Comparison of ENCODE assay signal across 30 cellular contexts in the genomic region with DNA sequence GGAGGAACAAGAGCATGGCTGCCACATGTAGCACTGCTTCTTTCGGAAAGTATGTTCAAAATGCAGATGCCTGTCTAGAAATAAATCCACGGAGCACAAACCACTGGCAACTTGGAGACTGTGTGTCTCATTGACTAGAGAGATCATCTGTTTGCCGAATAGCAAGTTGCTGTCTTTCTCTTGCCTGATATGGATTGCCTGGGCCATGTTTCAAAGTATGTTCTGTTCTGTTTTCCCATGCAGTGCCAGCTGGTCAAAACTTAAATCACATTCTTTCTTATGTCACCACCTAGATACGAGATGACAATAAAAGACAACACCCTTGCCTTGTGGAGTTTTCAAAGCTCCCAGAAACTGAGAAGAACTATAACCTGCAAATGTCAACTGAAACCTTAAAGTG.
"Had no signal": no experiment of that assay in that cellular context is flagged by ENCODE, and none has a peak within 500 bp of the region (broad histone marks: within the 10 kb centered on the region; RNA-seq: fewer than 3 reads in every experiment).

No MANE protein-coding gene starts in this region.

- H3K36me3 ChIP-seq: neutrophil, pancreas, prostate gland, right lobe of liver, spleen, suprapubic skin, transverse colon, upper lobe of right lung, uterus had no signal

- H3K9me3 ChIP-seq: neutrophil, pancreas, prostate gland, right lobe of liver, sigmoid colon, suprapubic skin, testis, tibial artery, transverse colon, upper lobe of right lung, uterus had no signal

- ATAC-seq: naive thymus-derived CD8-positive, alpha-beta T cell; natural killer cell treated with Interleukin-12 subunit alpha and Interleukin-12 subunit beta and Interleukin-15 and Interleukin-18, amount 100 ng/mL, for 72 hours; pancreas; right cardiac atrium; right lobe of liver; stimulated activated effector memory CD8-positive, alpha-beta T cell treated with anti-CD3 and anti-CD28 coated beads, Interleukin-12 subunit alpha, Interleukin-12 subunit beta, amount 100 ng/mL, for 72 hours; stimulated activated naive CD8-positive, alpha-beta T cell treated with anti-CD3 and anti-CD28 coated beads, Interleukin-15, amount 100 ng/mL, for 72 hours; stimulated activated naive CD8-positive, alpha-beta T cell treated with anti-CD3 and anti-CD28 coated beads, Interleukin-15, Interleukin-2, amounts not matched to agents 100 U/mL and 50 U/mL, for 24 hours; upper lobe of right lung had no signal

- FAIRE-seq: pancreas had no signal

- H3K4me3 Mint-ChIP-seq: naive B cell; naive thymus-derived CD8-positive, alpha-beta T cell; natural killer cell treated with Interleukin-12 subunit alpha and Interleukin-12 subunit beta and Interleukin-15 and Interleukin-18, amount 100 ng/mL, for 72 hours; nephron progenitor cell; neural crest cell; stimulated activated effector memory CD8-positive, alpha-beta T cell treated with anti-CD3 and anti-CD28 coated beads, Interleukin-12 subunit alpha, Interleukin-12 subunit beta, amount 100 ng/mL, for 72 hours; stimulated activated naive CD8-positive, alpha-beta T cell treated with anti-CD3 and anti-CD28 coated beads, Interleukin-15, amount 100 ng/mL, for 72 hours; type B pancreatic cell had no signal

- H3K4me1 Mint-ChIP-seq: naive B cell; naive thymus-derived CD8-positive, alpha-beta T cell; nephron progenitor cell; neural crest cell; stimulated activated effector memory CD8-positive, alpha-beta T cell treated with anti-CD3 and anti-CD28 coated beads, Interleukin-12 subunit alpha, Interleukin-12 subunit beta, amount 100 ng/mL, for 72 hours; stimulated activated naive CD8-positive, alpha-beta T cell treated with anti-CD3 and anti-CD28 coated beads, Interleukin-15, amount 100 ng/mL, for 72 hours had no signal

- H3K27ac Mint-ChIP-seq: naive B cell; naive thymus-derived CD8-positive, alpha-beta T cell; natural killer cell treated with Interleukin-12 subunit alpha and Interleukin-12 subunit beta and Interleukin-15 and Interleukin-18, amount 100 ng/mL, for 72 hours; nephron progenitor cell; stimulated activated effector memory CD8-positive, alpha-beta T cell treated with anti-CD3 and anti-CD28 coated beads, Interleukin-12 subunit alpha, Interleukin-12 subunit beta, amount 100 ng/mL, for 72 hours; stimulated activated naive CD8-positive, alpha-beta T cell treated with anti-CD3 and anti-CD28 coated beads, Interleukin-15, amount 100 ng/mL, for 72 hours; type B pancreatic cell had no signal

- H3K27me3 ChIP-seq: neutrophil, right lobe of liver, sigmoid colon, suprapubic skin, testis, tibial artery, transverse colon, upper lobe of right lung, uterus had no signal

- H3K36me3 Mint-ChIP-seq: naive B cell; naive thymus-derived CD8-positive, alpha-beta T cell; natural killer cell treated with Interleukin-12 subunit alpha and Interleukin-12 subunit beta and Interleukin-15 and Interleukin-18, amount 100 ng/mL, for 72 hours; stimulated activated effector memory CD8-positive, alpha-beta T cell treated with anti-CD3 and anti-CD28 coated beads, Interleukin-12 subunit alpha, Interleukin-12 subunit beta, amount 100 ng/mL, for 72 hours had no signal

- H3K4me3 ChIP-seq: pancreas, prostate gland, right lobe of liver, sigmoid colon, skin epidermis, smooth muscle cell, spleen, suprapubic skin, testis, tibial artery, transverse colon, upper lobe of right lung, uterus had no signal

- H3K4me1 ChIP-seq: pancreas, prostate gland, right lobe of liver, sigmoid colon, spleen, suprapubic skin, testis, tibial artery, transverse colon, upper lobe of right lung, uterus had no signal

- H3K27ac ChIP-seq: neutrophil, pancreas, prostate gland, right lobe of liver, sigmoid colon, skin epidermis, spleen, suprapubic skin, testis, tibial artery, transverse colon, upper lobe of right lung, uterus had no signal

- DNase-seq: naive B cell; naive thymus-derived CD8-positive, alpha-beta T cell; nephron progenitor cell; nucleus accumbens; pancreas; right cardiac atrium; right lobe of liver; sigmoid colon; spleen; stimulated activated CD4-positive, alpha-beta T cell treated with anti-CD3 and anti-CD28 coated beads, Interleukin-12 subunit alpha, Interleukin-12 subunit beta, amount 100 ng/mL, for 4 hours; stimulated activated CD4-positive, alpha-beta T cell treated with anti-CD3 and anti-CD28 coated beads, Interleukin-1b, Interleukin-23, amount 100 ng/mL, for 48 hours; stimulated activated CD4-positive, alpha-beta T cell treated with anti-CD3 and anti-CD28 coated beads, Interleukin-4, amount 100 ng/mL, for 24 hours; stimulated activated naive CD4-positive, alpha-beta T cell; stimulated activated naive CD8-positive, alpha-beta T cell treated with anti-CD3 and anti-CD28 coated beads, Interleukin-15, amount 100 ng/mL, for 72 hours; stimulated activated naive CD8-positive, alpha-beta T cell treated with anti-CD3 and anti-CD28 coated beads, Interleukin-15, Interleukin-2, amounts not matched to agents 100 U/mL and 50 U/mL, for 24 hours; substantia nigra; testis; tibial artery; transverse colon; upper lobe of right lung; uterus had no signal

- H3K9me3 Mint-ChIP-seq: stimulated activated effector memory CD8-positive, alpha-beta T cell treated with anti-CD3 and anti-CD28 coated beads, Interleukin-12 subunit alpha, Interleukin-12 subunit beta, amount 100 ng/mL, for 72 hours; type B pancreatic cell had no signal
